In the genomic region with DNA sequence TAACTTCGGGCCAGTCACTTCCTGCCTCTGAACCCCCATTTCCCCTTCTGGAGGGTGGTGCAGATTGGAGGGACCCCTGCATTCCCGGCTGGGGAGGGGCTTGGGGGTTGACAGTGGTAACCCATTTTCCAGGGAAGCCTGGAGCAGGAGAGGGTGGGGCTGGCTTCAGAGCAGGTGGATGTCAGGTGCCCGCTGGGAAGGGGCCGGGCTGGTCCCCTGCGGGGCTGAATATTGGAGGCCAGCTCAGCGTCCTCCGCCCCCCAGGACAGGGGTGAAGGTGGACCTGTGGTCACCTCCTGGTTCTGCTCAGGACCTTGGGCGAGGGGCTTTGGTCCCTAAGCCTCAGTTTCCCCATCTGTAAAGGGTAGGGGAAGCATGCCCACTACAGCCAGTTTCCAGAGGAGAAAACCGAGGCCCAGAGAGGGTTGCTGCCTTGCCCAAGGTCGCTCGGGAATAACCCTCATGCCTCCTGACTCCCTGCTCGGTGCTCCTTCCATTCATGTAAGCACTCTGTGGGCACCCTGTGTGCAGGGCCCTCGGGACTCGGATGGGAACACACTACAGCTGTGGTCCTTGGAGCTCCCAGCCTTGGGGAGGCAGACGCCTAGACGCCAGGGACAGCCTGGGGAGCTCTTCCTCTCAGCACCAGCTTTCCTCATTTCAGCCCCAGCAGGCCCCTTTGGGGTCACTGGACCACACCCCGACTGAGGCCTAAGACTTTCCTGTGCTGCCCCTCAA, we compare ENCODE assay signal across 9 cellular contexts. TPM values are rescaled to one million over a fixed set of nuclear protein-coding genes. Genes with fewer than 3 reads are reported as not detected.
A peak's percentile ranks its signal among the peaks of the same experiment; 100 is the strongest.
DNase-seq lines count a peak whose midpoint lies in the region; ATAC-seq and TF ChIP-seq lines count a peak whose summit lies in the region.
"Had no signal": no experiment of that assay in that cellular context is flagged by ENCODE, and none has a peak within 500 bp of the region (broad histone marks: within the 10 kb centered on the region; RNA-seq: fewer than 3 reads in every experiment).

No MANE protein-coding gene starts in this region.

- DNase-seq in Jurkat, Clone E6-1 (ENCODE audit: low read depth, low spot score) = no peak
- DNase-seq in dorsolateral prefrontal cortex (peak in 1 of 10 donors; percentile 43), SIG-M5 (lab: John Stamatoyannopoulos, UW) (no peak), RKO (ENCODE audit: low spot score) (no peak)
- no peak for DNase-seq in stimulated activated naive CD4-positive, alpha-beta T cell (lab: John Stamatoyannopoulos, UW)

- H3K36me3 Mint-ChIP-seq in nephron (ENCODE audit: low read depth) = peaks cover 23% of the 10 kb centered on the region

- intact Hi-C loops in dorsolateral prefrontal cortex (cut with DNase I) = loop anchor here in 1 of 2 donors (5.0 kb wide), 1 partner anchor 67 kb away; a partner anchor contains a TSS

- H3K4me3 Mint-ChIP-seq in nephron = peak overlapping the region; percentile 64 to 78 (median 74)

- H3K27ac Mint-ChIP-seq in nephron = no peak overlapping the region

- H3K27ac ChIP-seq in C4-2B (peak overlapping the region; percentile 79), dorsolateral prefrontal cortex (peak overlapping the region in 58 of 59 donors; percentile 9 to 95 (median 86))
- H3K27ac ChIP-seq: epithelial cell of prostate had no signal

- H3K9me3 Mint-ChIP-seq in nephron = no peaks in the 10 kb centered on the region

- no peaks in the 10 kb centered on the region for H3K27me3 ChIP-seq in dorsolateral prefrontal cortex

- no peak for ATAC-seq in GM19467 (IDR thresholded peaks at IDR 0.05; ENCODE audit: unreplicated experiment)

- no peaks in the 10 kb centered on the region for H3K4me1 Mint-ChIP-seq in nephron

- peak overlapping the region; percentile 88 for H3K4me3 ChIP-seq in Jurkat, Clone E6-1 (ENCODE audit: low read length)
- peak overlapping the region; percentile 63 to 100 (median 87) for H3K4me3 ChIP-seq in dorsolateral prefrontal cortex

- TF ChIP-seq CTCF in C4-2B (conservative IDR thresholded peaks at IDR 0.05) (no peak), dorsolateral prefrontal cortex (IDR thresholded peaks at IDR 0.05 in 54 of 56, conservative IDR thresholded peaks at IDR 0.05 in 2 of 56; ENCODE audit: low read depth in 1 of 56, partially characterized antibody in 56 of 56) (no peak), nephron (IDR thresholded peaks at IDR 0.05; ENCODE audit: unreplicated experiment in 3 of 3) (no peak)

- peaks cover 29% of the 10 kb centered on the region for H3K27me3 Mint-ChIP-seq in nephron (ENCODE audit: low read depth)

RNA-seq across cellular contexts. Expression of a gene that starts 0.7 kb away (rescaled TPM):
- polyA plus RNA-seq in Jurkat, Clone E6-1 (2012; ENCODE audit: insufficient read depth, insufficient read length) = 15.0 TPM
- total RNA-seq in dorsolateral prefrontal cortex = 10 to 100 TPM; 22.1 to 45.0 (median 34.3) TPM
